ENCODE assay signal across 11 cellular contexts in the genomic region with DNA sequence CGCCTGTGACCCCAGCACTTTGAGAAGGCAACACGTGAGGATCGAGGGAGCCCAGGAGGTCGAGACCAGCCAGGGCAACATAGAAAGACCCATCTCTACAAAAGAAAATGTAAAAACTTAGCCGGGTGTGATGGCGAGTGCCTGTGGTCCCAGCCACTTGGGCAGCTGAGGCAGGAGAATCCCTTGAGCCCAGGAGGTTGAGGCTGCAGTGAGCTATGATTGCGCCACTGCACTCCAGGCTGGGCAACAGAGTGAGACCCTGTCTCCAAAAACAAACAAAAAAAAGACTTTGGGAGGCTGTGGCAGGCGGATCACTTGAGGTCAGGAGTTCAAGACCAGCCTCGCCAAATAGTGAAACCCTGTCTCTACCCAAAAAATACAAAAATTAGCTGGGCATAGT. TPM values are rescaled to one million over a fixed set of nuclear protein-coding genes. Genes with fewer than 3 reads are reported as not detected.
DNase-seq lines count a peak whose midpoint lies in the region; ATAC-seq and TF ChIP-seq lines count a peak whose summit lies in the region.
"Not testable (repeated sequence)": the region's sequence is repeated elsewhere in the genome, so short reads cannot be mapped to it uniquely, and the experiment has no call there.
"Had no signal": no experiment of that assay in that cellular context is flagged by ENCODE, and none has a peak within 500 bp of the region (broad histone marks: within the 10 kb centered on the region; RNA-seq: fewer than 3 reads in every experiment).

No MANE protein-coding gene starts in this region.

- H3K4me3 Mint-ChIP-seq in GM23338; T-helper 17 cell; glutamatergic neuron (ENCODE audit: unreplicated experiment); progenitor cell of endocrine pancreas (ENCODE audit: low read depth): not testable (repeated sequence)

- 91% methylated on average over 9 of the region's 9 CpGs for WGBS in HUES64
- 86 to 97% methylated on average over 7 of the region's 9 CpGs for WGBS in mesodermal cell (ENCODE audit: insufficient coverage in 2 of 2), 2 experiments

- TF ChIP-seq CTCF in GM23338 (conservative IDR thresholded peaks at IDR 0.05; ENCODE audit: low read depth in 2 of 2); glutamatergic neuron (IDR thresholded peaks at IDR 0.05; ENCODE audit: partially characterized antibody, unreplicated experiment); progenitor cell of endocrine pancreas (IDR thresholded peaks at IDR 0.05; ENCODE audit: unreplicated experiment): not testable (repeated sequence)

- H3K27ac ChIP-seq in GM23338 (ENCODE audit: low read depth) (peak overlapping the region; percentile 81), HUES64 (ENCODE audit: low read depth, low read length) (peak overlapping the region; percentile 66), mesodermal cell (ENCODE audit: low read depth, low read length, severe bottlenecking) (peak overlapping the region; percentile 96)

- not testable (repeated sequence) for H2AFZ ChIP-seq in GM23338

- peaks cover 21% of the 10 kb centered on the region for H3K79me2 ChIP-seq in GM23338 (replicated peaks; ENCODE audit: insufficient read depth)

- H3K36me3 Mint-ChIP-seq in GM23338 (ENCODE audit: low read depth) = peaks cover 11% of the 10 kb centered on the region
- not testable (repeated sequence) for H3K36me3 Mint-ChIP-seq in T-helper 17 cell (ENCODE audit: low read depth); glutamatergic neuron (ENCODE audit: unreplicated experiment); progenitor cell of endocrine pancreas (ENCODE audit: insufficient read depth)

- H3K9ac ChIP-seq in HUES64 (ENCODE audit: low read depth, low read length) = not testable (repeated sequence)

- H3K4me1 Mint-ChIP-seq in GM23338 (peaks cover 30% of the 10 kb centered on the region), glutamatergic neuron (ENCODE audit: low read depth, unreplicated experiment) (peaks cover 11% of the 10 kb centered on the region), progenitor cell of endocrine pancreas (ENCODE audit: low read depth) (peaks cover 42% of the 10 kb centered on the region)
- not testable (repeated sequence) for H3K4me1 Mint-ChIP-seq in T-helper 17 cell

- H3K4me3 ChIP-seq in GM23338; HUES64 (ENCODE audit: low read length); mesodermal cell (ENCODE audit: extremely low read depth, insufficient read depth, low read length, poor library complexity, severe bottlenecking): not testable (repeated sequence)

- H3K9me3 Mint-ChIP-seq in GM23338; glutamatergic neuron (ENCODE audit: unreplicated experiment); progenitor cell of endocrine pancreas (ENCODE audit: low read depth): not testable (repeated sequence)

- not testable (repeated sequence) for ATAC-seq in GM23338, T-helper 17 cell

- peaks cover 19% of the 10 kb centered on the region; the same call in 1 of the 2 replicates for H3F3A ChIP-seq in GM23338 (replicated peaks; ENCODE audit: low read depth)

- H3K27ac Mint-ChIP-seq in GM23338 (peak overlapping the region; percentile 67; the same call in 1 of the 2 replicates), T-helper 17 cell (peak overlapping the region; percentile 32), glutamatergic neuron (ENCODE audit: unreplicated experiment) (peak overlapping the region; percentile 72), progenitor cell of endocrine pancreas (peak overlapping the region; percentile 97)

- peaks cover 34% of the 10 kb centered on the region for H3K4me1 ChIP-seq in GM23338 (ENCODE audit: insufficient read depth)
- H3K4me1 ChIP-seq in HUES64 (ENCODE audit: insufficient read depth, low read length) = peaks cover 17% of the 10 kb centered on the region; the same call in 1 of the 2 replicates
- peaks cover 69% of the 10 kb centered on the region for H3K4me1 ChIP-seq in mesodermal cell (ENCODE audit: control insufficient read depth, insufficient read depth, low read length, poor library complexity, severe bottlenecking)

- H3K27me3 ChIP-seq in GM23338 (ENCODE audit: insufficient read depth); HUES64 (ENCODE audit: insufficient read depth, low read length): not testable (repeated sequence)

- not testable (repeated sequence) for H3K36me3 ChIP-seq in GM23338 (ENCODE audit: insufficient read depth)
- H3K36me3 ChIP-seq in HUES64 (ENCODE audit: insufficient read depth, low read length) (peaks cover 16% of the 10 kb centered on the region; the same call in 1 of the 2 replicates), mesodermal cell (ENCODE audit: control insufficient read depth, insufficient read depth, low read length) (peaks cover 55% of the 10 kb centered on the region)

- peaks cover 18% of the 10 kb centered on the region for H3K27me3 Mint-ChIP-seq in GM23338 (ENCODE audit: insufficient read depth, low read depth, poor library complexity)
- not testable (repeated sequence) for H3K27me3 Mint-ChIP-seq in T-helper 17 cell; glutamatergic neuron (ENCODE audit: unreplicated experiment); progenitor cell of endocrine pancreas

- not testable (repeated sequence) for H3K9me3 ChIP-seq in HUES64 (ENCODE audit: insufficient read depth, low read depth, low read length); T-helper 17 cell (ENCODE audit: control insufficient read depth, low read length, poor library complexity, severe bottlenecking); mesodermal cell (ENCODE audit: control insufficient read depth, low read length)

- not testable (repeated sequence) for DNase-seq in GM23338 (ENCODE audit: low spot score); T-helper 17 cell; glutamatergic neuron; progenitor cell of endocrine pancreas (ENCODE audit: low spot score, unreplicated experiment)

- H3K4me2 ChIP-seq in GM23338 = not testable (repeated sequence)

- not testable (repeated sequence) for H3K9me2 ChIP-seq in GM23338 (ENCODE audit: insufficient read depth)

- H4K20me1 ChIP-seq in GM23338 (replicated peaks; ENCODE audit: insufficient read depth) = not testable (repeated sequence)

RNA-seq across cellular contexts. Expression of a gene that starts 26.6 kb away (rescaled TPM):
- 112 and 157 TPM in 2 replicates for total RNA-seq in GM23338 (2014; rRNA removed; shearing (Covaris generic))
- polyA plus RNA-seq in GM23338 (2016; fragmentation: Nextera tagmentation; extraction: Ambion mirVana) = 155 and 156 TPM in 2 replicates
- polyA plus RNA-seq in HUES64 (2013, experiment 1 of 2) = 64.6 TPM
- polyA plus RNA-seq in HUES64 (2013, experiment 2 of 2) = 57.8 TPM
- 10 to 100 TPM; 18.2 to 42.8 TPM for total RNA-seq in T-helper 17 cell
- total RNA-seq in glutamatergic neuron (ENCODE audit: unreplicated experiment) = 52.1 TPM
- polyA plus RNA-seq in mesodermal cell (2013, experiment 1 of 2) = 70.0 TPM
- polyA plus RNA-seq in mesodermal cell (2013, experiment 2 of 2) = 54.2 TPM
- total RNA-seq in progenitor cell of endocrine pancreas = 71.8 and 72.3 TPM in 2 replicates

RNA-seq across cellular contexts. Expression of a gene that starts 31.7 kb away (rescaled TPM):
- 48.8 and 51.6 TPM in 2 replicates for total RNA-seq in GM23338 (2014; rRNA removed; shearing (Covaris generic))
- polyA plus RNA-seq in GM23338 (2016; fragmentation: Nextera tagmentation; extraction: Ambion mirVana) = 33.6 and 36.6 TPM in 2 replicates
- 44.2 TPM for polyA plus RNA-seq in HUES64 (2013, experiment 1 of 2)
- 51.5 TPM for polyA plus RNA-seq in HUES64 (2013, experiment 2 of 2)
- total RNA-seq in T-helper 17 cell = 10 to 100 TPM in 1 of 2 donors, 1 to 10 TPM in 1; 8.1 to 11.8 TPM
- 148 TPM for total RNA-seq in glutamatergic neuron (ENCODE audit: unreplicated experiment)
- polyA plus RNA-seq in mesodermal cell (2013, experiment 1 of 2) = 119 TPM
- 101 TPM for polyA plus RNA-seq in mesodermal cell (2013, experiment 2 of 2)
- total RNA-seq in progenitor cell of endocrine pancreas = 149 and 154 TPM in 2 replicates

RNA-seq across cellular contexts. Expression of a gene that starts 40.4 kb away (rescaled TPM):
- 2.4 and 4.0 TPM in 2 replicates for total RNA-seq in GM23338 (2014; rRNA removed; shearing (Covaris generic))
- 0.78 and 1.0 TPM in 2 replicates for polyA plus RNA-seq in GM23338 (2016; fragmentation: Nextera tagmentation; extraction: Ambion mirVana)
- polyA plus RNA-seq in HUES64 (2013, experiment 1 of 2) = 0.75 TPM
- polyA plus RNA-seq in HUES64 (2013, experiment 2 of 2) = 1.3 TPM
- under 1 TPM; 0.94 to 0.99 TPM for total RNA-seq in T-helper 17 cell
- not detected for total RNA-seq in glutamatergic neuron (ENCODE audit: unreplicated experiment)
- polyA plus RNA-seq in mesodermal cell (2013, experiment 1 of 2) = not detected
- polyA plus RNA-seq in mesodermal cell (2013, experiment 2 of 2) = not detected
- total RNA-seq in progenitor cell of endocrine pancreas = 5.8 and 6.1 TPM in 2 replicates
- total RNA-seq: A172, Daoy, RPMI7951 had no signal
- polyA plus RNA-seq: AG04450 had no signal

RNA-seq across cellular contexts. Expression of a gene that starts 42.6 kb away (rescaled TPM):
- 0.23 and 2.8 TPM in 2 replicates for total RNA-seq in GM23338 (2014; rRNA removed; shearing (Covaris generic))
- 0.11 and 0.28 TPM in 2 replicates for polyA plus RNA-seq in GM23338 (2016; fragmentation: Nextera tagmentation; extraction: Ambion mirVana)
- not detected for polyA plus RNA-seq in HUES64 (2013, experiment 1 of 2)
- polyA plus RNA-seq in HUES64 (2013, experiment 2 of 2) = 0.19 TPM
- total RNA-seq in T-helper 17 cell = 1 to 10 TPM in 1 of 2 donors, not detected in 1; 1.8 TPM
- total RNA-seq in glutamatergic neuron (ENCODE audit: unreplicated experiment) = 0.93 TPM
- 1.7 TPM for polyA plus RNA-seq in mesodermal cell (2013, experiment 1 of 2)
- polyA plus RNA-seq in mesodermal cell (2013, experiment 2 of 2) = 1.4 TPM
- total RNA-seq in progenitor cell of endocrine pancreas = 1.4 and 1.5 TPM in 2 replicates
- total RNA-seq: A172; CD8-positive, alpha-beta memory T cell; Daoy had no signal
- polyA plus RNA-seq: CD8-positive, alpha-beta memory T cell had no signal

RNA-seq across cellular contexts. Expression of a gene that starts 44.6 kb away (rescaled TPM):
- 87.1 and 87.8 TPM in 2 replicates for total RNA-seq in GM23338 (2014; rRNA removed; shearing (Covaris generic))
- polyA plus RNA-seq in GM23338 (2016; fragmentation: Nextera tagmentation; extraction: Ambion mirVana) = 76.5 and 87.4 TPM in 2 replicates
- polyA plus RNA-seq in HUES64 (2013, experiment 1 of 2) = 44.1 TPM
- polyA plus RNA-seq in HUES64 (2013, experiment 2 of 2) = 48.1 TPM
- total RNA-seq in T-helper 17 cell (100 to 1,000 TPM; 233 to 243 TPM), glutamatergic neuron (ENCODE audit: unreplicated experiment) (61.9 TPM), progenitor cell of endocrine pancreas (61.4 and 63.1 TPM in 2 replicates)
- polyA plus RNA-seq in mesodermal cell (2013, experiment 1 of 2) = 62.6 TPM
- polyA plus RNA-seq in mesodermal cell (2013, experiment 2 of 2) = 47.1 TPM

Comparison
In these comparisons a context has a peak if more than half of its experiments do, and no peak if none do; other contexts are left out.
1. H3K27ac Mint-ChIP-seq: peak in every context shown above with its lines; median percentile 97 in progenitor cell of endocrine pancreas; 72 in glutamatergic neuron; 67 in GM23338; 32 in T-helper 17 cell.